1 cellular context compared by ENCODE assay signal in the genomic region with DNA sequence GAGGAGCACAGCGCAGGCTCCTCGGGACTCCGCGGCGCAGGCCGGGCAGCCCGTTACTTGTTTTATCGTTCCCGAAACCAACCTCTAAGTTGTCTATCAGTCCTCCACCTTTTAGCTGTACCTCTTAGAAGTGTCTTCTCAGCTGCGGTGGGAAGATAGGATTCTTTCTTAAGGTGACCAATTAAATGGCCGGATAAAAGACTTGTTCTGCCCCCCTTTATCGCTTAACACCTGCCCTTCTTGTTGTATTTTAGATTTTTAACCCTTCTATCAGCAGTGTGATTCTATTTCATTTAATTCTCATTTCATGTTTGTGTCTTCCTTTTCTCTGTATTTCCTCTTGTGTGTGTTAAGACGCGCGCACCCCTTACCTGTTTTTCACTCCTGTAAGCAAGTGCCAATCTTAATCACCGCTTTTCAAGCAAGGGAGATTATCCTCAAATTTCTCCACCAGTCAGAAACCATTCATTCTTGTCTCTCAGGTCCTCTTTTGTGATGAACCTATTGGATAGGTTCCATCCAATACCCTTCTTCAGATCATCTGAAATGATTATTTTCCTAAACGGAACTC.
TF ChIP-seq lines count a peak whose summit lies in the region.

No MANE protein-coding gene starts in this region.

TF ChIP-seq in HepG2, 621 proteins besides CTCF, POLR2A, EP300 and RAD21 (continued from another document):
- TF ChIP-seq ZBTB7A (CRISPR knock-in tag; IDR thresholded peaks at IDR 0.05) (0 out of 2 replicates have a peak, but pooled peaks have one; percentile 0), FOXC1 (CRISPR knock-in tag; IDR thresholded peaks at IDR 0.05; ENCODE audit: borderline replicate concordance) (no peak), CEBPB (IDR thresholded peaks at IDR 0.05; ENCODE audit: borderline replicate concordance, low read depth, low read length) (no peak), BRD4 (CRISPR knock-in tag; IDR thresholded peaks at IDR 0.05) (no peak), ZNF567 (CRISPR knock-in tag; IDR thresholded peaks at IDR 0.05; ENCODE audit: borderline replicate concordance) (no peak), ZBTB42 (CRISPR knock-in tag; IDR thresholded peaks at IDR 0.05) (no peak), ZNF775 (CRISPR knock-in tag; IDR thresholded peaks at IDR 0.05; ENCODE audit: borderline replicate concordance) (no peak), MATR3 (CRISPR knock-in tag; IDR thresholded peaks at IDR 0.05) (no peak), ZNF564 (CRISPR knock-in tag; IDR thresholded peaks at IDR 0.05) (0 out of 2 replicates have a peak, but pooled peaks have one; percentile 23), KAT7 (CRISPR knock-in tag; IDR thresholded peaks at IDR 0.05; ENCODE audit: borderline replicate concordance) (0 out of 2 replicates have a peak, but pooled peaks have one; percentile 14), TARDBP (CRISPR knock-in tag; IDR thresholded peaks at IDR 0.05) (peak; percentile 10; the same call in 1 of the 2 replicates), ZNF878 (CRISPR knock-in tag; IDR thresholded peaks at IDR 0.05) (0 out of 2 replicates have a peak, but pooled peaks have one; percentile 63), ZBTB20 (CRISPR knock-in tag; IDR thresholded peaks at IDR 0.05; ENCODE audit: borderline replicate concordance, low read depth) (no peak), ZNF746 (CRISPR knock-in tag; IDR thresholded peaks at IDR 0.05) (no peak), TAF1 (CRISPR knock-in tag; IDR thresholded peaks at IDR 0.05) (peak; percentile 44; the same call in 1 of the 2 replicates), ZNF225 (CRISPR knock-in tag; IDR thresholded peaks at IDR 0.05) (no peak), SETDB1 (CRISPR knock-in tag; IDR thresholded peaks at IDR 0.05; ENCODE audit: borderline replicate concordance) (no peak), KDM5B (CRISPR knock-in tag; IDR thresholded peaks at IDR 0.05; ENCODE audit: borderline replicate concordance) (no peak), BCL6 (CRISPR knock-in tag; IDR thresholded peaks at IDR 0.05) (no peak), ZFAT (CRISPR knock-in tag; conservative IDR thresholded peaks at IDR 0.05) (no peak), ZNF367 (CRISPR knock-in tag; IDR thresholded peaks at IDR 0.05; ENCODE audit: borderline replicate concordance) (no peak), TCF7 (IDR thresholded peaks at IDR 0.05; ENCODE audit: low read depth) (no peak), AHDC1 (CRISPR knock-in tag; IDR thresholded peaks at IDR 0.05; ENCODE audit: borderline replicate concordance) (0 out of 2 replicates have a peak, but pooled peaks have one; percentile 1), MED1 (CRISPR knock-in tag; IDR thresholded peaks at IDR 0.05) (0 out of 2 replicates have a peak, but pooled peaks have one; percentile 10), ZBTB14 (CRISPR knock-in tag; IDR thresholded peaks at IDR 0.05) (no peak), NFKBIZ (CRISPR knock-in tag; IDR thresholded peaks at IDR 0.05) (0 out of 2 replicates have a peak, but pooled peaks have one; percentile 4), ARHGAP35 (CRISPR knock-in tag; IDR thresholded peaks at IDR 0.05; ENCODE audit: borderline replicate concordance) (no peak), ZNF512 (CRISPR knock-in tag; IDR thresholded peaks at IDR 0.05) (no peak), ZNF431 (CRISPR knock-in tag; IDR thresholded peaks at IDR 0.05; ENCODE audit: borderline replicate concordance, low read depth) (peak; percentile 13; the same call in 1 of the 2 replicates), SALL2 (CRISPR knock-in tag; IDR thresholded peaks at IDR 0.05) (peak; percentile 0; the same call in 1 of the 2 replicates), HNF4G (IDR thresholded peaks at IDR 0.05; ENCODE audit: borderline replicate concordance, low read depth, low read length) (no peak), HNF4G (CRISPR knock-in tag; IDR thresholded peaks at IDR 0.05; ENCODE audit: borderline replicate concordance, low read depth) (no peak), KAT8 (CRISPR knock-in tag; IDR thresholded peaks at IDR 0.05) (no peak), KDM2A (CRISPR knock-in tag; IDR thresholded peaks at IDR 0.05; ENCODE audit: borderline replicate concordance, low read depth) (peak; percentile 6; the same call in 1 of the 2 replicates), CREB1 (IDR thresholded peaks at IDR 0.05) (no peak), CREB1 (CRISPR knock-in tag; IDR thresholded peaks at IDR 0.05) (peak; percentile 59; the same call in 1 of the 2 replicates), ASH2L (IDR thresholded peaks at IDR 0.05; ENCODE audit: insufficient read length, low read depth, low read length) (peak; percentile 76), ZNF670 (CRISPR knock-in tag; IDR thresholded peaks at IDR 0.05; ENCODE audit: borderline replicate concordance) (peak; percentile 19; the same call in 1 of the 2 replicates)
- TF ChIP-seq, protein P1, sequence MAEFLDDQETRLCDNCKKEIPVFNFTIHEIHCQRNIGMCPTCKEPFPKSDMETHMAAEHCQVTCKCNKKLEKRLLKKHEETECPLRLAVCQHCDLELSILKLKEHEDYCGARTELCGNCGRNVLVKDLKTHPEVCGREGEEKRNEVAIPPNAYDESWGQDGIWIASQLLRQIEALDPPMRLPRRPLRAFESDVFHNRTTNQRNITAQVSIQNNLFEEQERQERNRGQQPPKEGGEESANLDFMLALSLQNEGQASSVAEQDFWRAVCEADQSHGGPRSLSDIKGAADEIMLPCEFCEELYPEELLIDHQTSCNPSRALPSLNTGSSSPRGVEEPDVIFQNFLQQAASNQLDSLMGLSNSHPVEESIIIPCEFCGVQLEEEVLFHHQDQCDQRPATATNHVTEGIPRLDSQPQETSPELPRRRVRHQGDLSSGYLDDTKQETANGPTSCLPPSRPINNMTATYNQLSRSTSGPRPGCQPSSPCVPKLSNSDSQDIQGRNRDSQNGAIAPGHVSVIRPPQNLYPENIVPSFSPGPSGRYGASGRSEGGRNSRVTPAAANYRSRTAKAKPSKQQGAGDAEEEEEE (CRISPR knock-in tag; IDR thresholded peaks at IDR 0.05; ENCODE audit: borderline replicate concordance) = no peak
- TF ChIP-seq, protein P2, sequence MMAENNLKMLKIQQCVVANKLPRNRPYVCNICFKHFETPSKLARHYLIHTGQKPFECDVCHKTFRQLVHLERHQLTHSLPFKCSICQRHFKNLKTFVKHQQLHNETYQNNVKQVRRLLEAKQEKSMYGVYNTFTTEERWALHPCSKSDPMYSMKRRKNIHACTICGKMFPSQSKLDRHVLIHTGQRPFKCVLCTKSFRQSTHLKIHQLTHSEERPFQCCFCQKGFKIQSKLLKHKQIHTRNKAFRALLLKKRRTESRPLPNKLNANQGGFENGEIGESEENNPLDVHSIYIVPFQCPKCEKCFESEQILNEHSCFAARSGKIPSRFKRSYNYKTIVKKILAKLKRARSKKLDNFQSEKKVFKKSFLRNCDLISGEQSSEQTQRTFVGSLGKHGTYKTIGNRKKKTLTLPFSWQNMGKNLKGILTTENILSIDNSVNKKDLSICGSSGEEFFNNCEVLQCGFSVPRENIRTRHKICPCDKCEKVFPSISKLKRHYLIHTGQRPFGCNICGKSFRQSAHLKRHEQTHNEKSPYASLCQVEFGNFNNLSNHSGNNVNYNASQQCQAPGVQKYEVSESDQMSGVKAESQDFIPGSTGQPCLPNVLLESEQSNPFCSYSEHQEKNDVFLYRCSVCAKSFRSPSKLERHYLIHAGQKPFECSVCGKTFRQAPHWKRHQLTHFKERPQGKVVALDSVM (CRISPR knock-in tag; IDR thresholded peaks at IDR 0.05) = no peak
- TF ChIP-seq, protein P3, sequence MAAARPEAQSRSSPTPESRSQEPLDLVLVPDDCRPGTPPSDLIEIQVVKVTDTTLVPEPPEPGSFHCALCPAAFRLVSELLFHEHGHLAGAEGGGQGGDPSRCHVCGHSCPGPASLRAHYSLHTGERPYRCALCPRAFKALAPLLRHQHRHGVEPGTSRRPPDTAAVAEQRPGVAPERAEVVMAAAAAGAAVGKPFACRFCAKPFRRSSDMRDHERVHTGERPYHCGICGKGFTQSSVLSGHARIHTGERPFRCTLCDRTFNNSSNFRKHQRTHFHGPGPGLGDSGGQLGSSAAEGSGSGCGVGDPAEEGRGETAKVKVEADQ (CRISPR knock-in tag; IDR thresholded peaks at IDR 0.05; ENCODE audit: borderline replicate concordance) = no peak
- TF ChIP-seq, protein P4, sequence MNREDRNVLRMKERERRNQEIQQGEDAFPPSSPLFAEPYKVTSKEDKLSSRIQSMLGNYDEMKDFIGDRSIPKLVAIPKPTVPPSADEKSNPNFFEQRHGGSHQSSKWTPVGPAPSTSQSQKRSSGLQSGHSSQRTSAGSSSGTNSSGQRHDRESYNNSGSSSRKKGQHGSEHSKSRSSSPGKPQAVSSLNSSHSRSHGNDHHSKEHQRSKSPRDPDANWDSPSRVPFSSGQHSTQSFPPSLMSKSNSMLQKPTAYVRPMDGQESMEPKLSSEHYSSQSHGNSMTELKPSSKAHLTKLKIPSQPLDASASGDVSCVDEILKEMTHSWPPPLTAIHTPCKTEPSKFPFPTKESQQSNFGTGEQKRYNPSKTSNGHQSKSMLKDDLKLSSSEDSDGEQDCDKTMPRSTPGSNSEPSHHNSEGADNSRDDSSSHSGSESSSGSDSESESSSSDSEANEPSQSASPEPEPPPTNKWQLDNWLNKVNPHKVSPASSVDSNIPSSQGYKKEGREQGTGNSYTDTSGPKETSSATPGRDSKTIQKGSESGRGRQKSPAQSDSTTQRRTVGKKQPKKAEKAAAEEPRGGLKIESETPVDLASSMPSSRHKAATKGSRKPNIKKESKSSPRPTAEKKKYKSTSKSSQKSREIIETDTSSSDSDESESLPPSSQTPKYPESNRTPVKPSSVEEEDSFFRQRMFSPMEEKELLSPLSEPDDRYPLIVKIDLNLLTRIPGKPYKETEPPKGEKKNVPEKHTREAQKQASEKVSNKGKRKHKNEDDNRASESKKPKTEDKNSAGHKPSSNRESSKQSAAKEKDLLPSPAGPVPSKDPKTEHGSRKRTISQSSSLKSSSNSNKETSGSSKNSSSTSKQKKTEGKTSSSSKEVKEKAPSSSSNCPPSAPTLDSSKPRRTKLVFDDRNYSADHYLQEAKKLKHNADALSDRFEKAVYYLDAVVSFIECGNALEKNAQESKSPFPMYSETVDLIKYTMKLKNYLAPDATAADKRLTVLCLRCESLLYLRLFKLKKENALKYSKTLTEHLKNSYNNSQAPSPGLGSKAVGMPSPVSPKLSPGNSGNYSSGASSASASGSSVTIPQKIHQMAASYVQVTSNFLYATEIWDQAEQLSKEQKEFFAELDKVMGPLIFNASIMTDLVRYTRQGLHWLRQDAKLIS (CRISPR knock-in tag; IDR thresholded peaks at IDR 0.05) = no peak
